In the genomic region with DNA sequence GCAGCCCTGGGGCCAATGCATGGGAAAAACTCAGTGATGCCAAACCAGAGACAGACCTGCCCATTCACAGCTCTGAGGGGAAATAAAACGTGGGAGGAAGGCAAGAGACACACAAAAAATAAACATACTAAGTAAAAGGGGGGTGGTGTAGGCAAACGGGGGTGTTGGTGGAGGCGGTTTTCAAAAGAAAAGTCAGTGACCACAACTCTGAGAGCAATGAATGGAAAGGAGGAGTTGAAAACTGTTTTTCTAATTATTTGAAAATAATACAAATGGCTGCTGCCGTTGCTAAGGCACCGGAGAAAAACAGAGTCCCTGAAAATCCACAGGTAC, we compare ENCODE assay signal across 30 cellular contexts.
"Had no signal": no experiment of that assay in that cellular context is flagged by ENCODE, and none has a peak within 500 bp of the region (broad histone marks: within the 10 kb centered on the region; RNA-seq: fewer than 3 reads in every experiment).

No MANE protein-coding gene starts in this region.

- H3K36me3 ChIP-seq: cardiac muscle cell, esophagus muscularis mucosa, heart left ventricle, lower lobe of right lung, right atrium auricular region, stomach, thyroid gland, upper lobe of left lung, vagina had no signal

- H3K4me3 Mint-ChIP-seq: activated T-cell treated with anti-CD3 and anti-CD28 coated beads, Interleukin-2, amount 50 U/mL, for 72 hours; effector memory CD8-positive, alpha-beta T cell; stimulated activated naive B cell treated with anti-CD40 and anti-IgM and Interleukin-4, amounts not matched to agents 10 μg/mL and 1 μg/mL and 100 μg/mL, for 72 hours; T-helper 1 cell treated with Interleukin-12 subunit alpha and Interleukin-12 subunit beta and Interleukin-4 antibody, amounts not matched to agents 30 μg/mL and 1 μg/mL, for 36 hours had no signal

- DNase-seq: activated CD4-positive, alpha-beta T cell treated with anti-CD3 and anti-CD28 coated beads for 4 hours; activated CD4-positive, alpha-beta T cell treated with anti-CD3 and anti-CD28 coated beads, Interleukin-2, amount 50 U/mL, for 4 hours; activated naive CD4-positive, alpha-beta T cell; activated T-cell treated with anti-CD3 and anti-CD28 coated beads for 4 hours; activated T-cell treated with anti-CD3 and anti-CD28 coated beads, Interleukin-2, amount 50 U/mL, for 72 hours; anterior cingulate cortex; body of pancreas; cerebellar nuclear complex; cortex of kidney; effector memory CD8-positive, alpha-beta T cell; heart left ventricle; lower lobe of right lung; mucosa of descending colon; occipital lobe; stimulated activated CD4-positive, alpha-beta T cell treated with anti-CD3 and anti-CD28 coated beads, Interleukin-15, amount 100 ng/mL, for 24 hours; stimulated activated CD4-positive, alpha-beta T cell treated with anti-CD3 and anti-CD28 coated beads, Interleukin-2, amount 100 ng/mL, for 24 hours; stimulated activated naive B cell treated with anti-CD40 and anti-IgM and Interleukin-4, amounts not matched to agents 10 μg/mL and 1 μg/mL and 100 μg/mL, for 72 hours; stomach; T-helper 9 cell; thyroid gland; upper lobe of left lung had no signal

- H3K36me3 Mint-ChIP-seq: activated naive CD4-positive, alpha-beta T cell treated with anti-CD3 and anti-CD28 coated beads, Interleukin-2, amount 50 U/mL, for 72 hours; stimulated activated naive B cell treated with anti-CD40 and anti-IgM and Interleukin-4, amounts not matched to agents 10 μg/mL and 1 μg/mL and 100 μg/mL, for 72 hours had no signal

- H3K27ac ChIP-seq: body of pancreas, cardiac muscle cell, esophagus muscularis mucosa, foreskin keratinocyte, heart left ventricle, lower lobe of right lung, right atrium auricular region, stomach, thyroid gland, upper lobe of left lung, vagina, VCaP had no signal

- H3K27me3 ChIP-seq: body of pancreas, cardiac muscle cell, esophagus muscularis mucosa, foreskin keratinocyte, heart left ventricle, right atrium auricular region, stomach, thyroid gland, upper lobe of left lung, vagina had no signal

- ATAC-seq: activated naive CD4-positive, alpha-beta T cell treated with anti-CD3 and anti-CD28 coated beads, Interleukin-2, amount 50 U/mL, for 72 hours; activated T-cell treated with anti-CD3 and anti-CD28 coated beads, Interleukin-2, amount 50 U/mL, for 72 hours; body of pancreas; effector memory CD8-positive, alpha-beta T cell; foreskin keratinocyte; heart left ventricle; left lobe of liver; lower lobe of right lung; mucosa of descending colon; stimulated activated naive B cell treated with anti-CD40 and anti-IgM and Interleukin-4, amounts not matched to agents 10 μg/mL and 1 μg/mL and 100 μg/mL, for 72 hours had no signal

- H3K9me3 ChIP-seq: body of pancreas, esophagus muscularis mucosa, heart left ventricle, lower lobe of right lung, mucosa of descending colon, right atrium auricular region, stomach, thyroid gland, upper lobe of left lung, vagina had no signal

- H3K9me3 Mint-ChIP-seq: activated naive CD4-positive, alpha-beta T cell treated with anti-CD3 and anti-CD28 coated beads, Interleukin-2, amount 50 U/mL, for 72 hours; activated T-cell treated with anti-CD3 and anti-CD28 coated beads, Interleukin-2, amount 50 U/mL, for 72 hours; effector memory CD8-positive, alpha-beta T cell; stimulated activated naive B cell treated with anti-CD40 and anti-IgM and Interleukin-4, amounts not matched to agents 10 μg/mL and 1 μg/mL and 100 μg/mL, for 72 hours; T-helper 1 cell treated with Interleukin-12 subunit alpha and Interleukin-12 subunit beta and Interleukin-4 antibody, amounts not matched to agents 30 μg/mL and 1 μg/mL, for 36 hours had no signal

- H3K4me1 ChIP-seq: body of pancreas, esophagus muscularis mucosa, lower lobe of right lung, right atrium auricular region, stomach, thyroid gland, upper lobe of left lung, vagina had no signal

- H3K27ac Mint-ChIP-seq: activated naive CD4-positive, alpha-beta T cell treated with anti-CD3 and anti-CD28 coated beads, Interleukin-2, amount 50 U/mL, for 72 hours; activated T-cell treated with anti-CD3 and anti-CD28 coated beads, Interleukin-2, amount 50 U/mL, for 72 hours; effector memory CD8-positive, alpha-beta T cell; stimulated activated naive B cell treated with anti-CD40 and anti-IgM and Interleukin-4, amounts not matched to agents 10 μg/mL and 1 μg/mL and 100 μg/mL, for 72 hours; T-helper 1 cell treated with Interleukin-12 subunit alpha and Interleukin-12 subunit beta and Interleukin-4 antibody, amounts not matched to agents 30 μg/mL and 1 μg/mL, for 36 hours had no signal

- H3K4me3 ChIP-seq: body of pancreas, cardiac muscle cell, esophagus muscularis mucosa, heart left ventricle, lower lobe of right lung, mucosa of descending colon, right atrium auricular region, stomach, thyroid gland, upper lobe of left lung, vagina had no signal
